21 cellular contexts compared by ENCODE assay signal in genomic region chr15:35466476-35466875, GRCh38.
DNase-seq lines count a peak whose midpoint lies in the region; ATAC-seq and TF ChIP-seq lines count a peak whose summit lies in the region.
"Had no signal": no experiment of that assay in that cellular context is flagged by ENCODE, and none has a peak within 500 bp of the region (broad histone marks: within the 10 kb centered on the region; RNA-seq: fewer than 3 reads in every experiment).

No MANE protein-coding gene starts in this region.

- H3K27me3 ChIP-seq in IMR-90 (ENCODE audit: control insufficient read depth, insufficient read depth, low read length), result no peaks in the 10 kb centered on the region
- H3K27me3 ChIP-seq in RWPE2 (ENCODE audit: insufficient read depth, poor library complexity, severe bottlenecking), result no peaks in the 10 kb centered on the region
- H3K27me3 ChIP-seq: BE2C had no signal

- no peak for TF ChIP-seq CTCF in IMR-90 (conservative IDR thresholded peaks at IDR 0.05; ENCODE audit: low read depth, low read length)
- no peak for TF ChIP-seq CTCF in RWPE2 (IDR thresholded peaks at IDR 0.05; ENCODE audit: poor library complexity, severe bottlenecking)
- no peak for TF ChIP-seq CTCF in epithelial cell of esophagus (IDR thresholded peaks at IDR 0.05; ENCODE audit: insufficient read depth, low read depth, low read length, missing control alignments)

- H3K27ac ChIP-seq in IMR-90 (ENCODE audit: insufficient read depth, low read length), result no peak overlapping the region
- no peak overlapping the region for H3K27ac ChIP-seq in RWPE2 (ENCODE audit: poor library complexity, severe bottlenecking)

- H3K56ac ChIP-seq in IMR-90 (ENCODE audit: extremely low read depth, insufficient read depth, low read length), result no peak overlapping the region

- H2AK9ac ChIP-seq in IMR-90 (replicated peaks; ENCODE audit: low read depth, low read length, poor library complexity), result no peak overlapping the region

- no peak overlapping the region for H3K18ac ChIP-seq in IMR-90 (ENCODE audit: low read depth, low read length)

- BruUV-seq in IMR-90 (replicated peaks; lab: Mats Ljungman, UMichigan), result no TSS peak

- dilution Hi-C loops in IMR-90 (cut with HindIII; ENCODE audit: low sequenced_read_pairs, unreplicated experiment), result no loop called here

- no peak overlapping the region for H4K91ac ChIP-seq in IMR-90 (ENCODE audit: insufficient read depth, low read depth, low read length)

- H3K36me3 ChIP-seq in IMR-90 (ENCODE audit: control insufficient read depth, insufficient read depth, low read length), result no peaks in the 10 kb centered on the region
- H3K36me3 ChIP-seq in RWPE2 (ENCODE audit: low read depth), result 0 out of 2 replicates have a peak, but pooled peaks cover under 1% of the 10 kb centered on the region
- H3K36me3 ChIP-seq: BE2C had no signal

- no peak overlapping the region for H2AFZ ChIP-seq in IMR-90 (replicated peaks; ENCODE audit: low read length, poor library complexity)
- H2AFZ ChIP-seq: GM23338 had no signal

- in situ Hi-C loops in IMR-90 (cut with MboI; ENCODE audit: low sequenced_read_pairs), result no loop called here

- no peaks in the 10 kb centered on the region for H4K20me1 ChIP-seq in IMR-90 (ENCODE audit: insufficient read depth, low read length)

- no peaks in the 10 kb centered on the region for H3K9me1 ChIP-seq in IMR-90 (ENCODE audit: insufficient read depth, low read length)

- no peak overlapping the region for H3K23ac ChIP-seq in IMR-90 (ENCODE audit: low read depth, low read length)

- no CpG with 5 or more reads among the region's 2 CpGs for WGBS in IMR-90 (ENCODE audit: extremely low coverage in 2 of 2, insufficient read length in 1 of 2), 2 experiments

- DNase-seq in IMR-90 (peak; percentile 13), RWPE2 (ENCODE audit: low spot score) (no peak), epithelial cell of esophagus (ENCODE audit: low read depth) (peak; percentile 60), left colon (no peak), HK-2 (ENCODE audit: unreplicated experiment) (no peak), HEK293T (ENCODE audit: extremely low spot score) (no peak)
- DNase-seq: ACHN; BE2C; C1 segment of cervical spinal cord; CD4-positive, CD25-positive, alpha-beta regulatory T cell; CD8-positive, alpha-beta memory T cell; COR-L47; DMS 273 treated with DMSO at 0.1 percent for 48 hours; DMS53; DND-41; EL; HCEC 1CT had no signal

- POLR2A ChIA-PET in IMR-90 (lab: Charles Lee; ENCODE audit: unreplicated experiment), result no interaction called here
- POLR2A ChIA-PET in HEK293T (lab: Yijun Ruan, JAX), result no interaction called here

- no peak overlapping the region for H2BK20ac ChIP-seq in IMR-90 (ENCODE audit: low read depth, low read length)

- no peaks in the 10 kb centered on the region; a peak in 1 of 4 replicates for H3K79me1 ChIP-seq in IMR-90 (ENCODE audit: low read depth in 1 of 2, low read length in 2 of 2)

- H3K4ac ChIP-seq in IMR-90 (ENCODE audit: low read depth, low read length), result no peak overlapping the region

- H2BK120ac ChIP-seq in IMR-90 (ENCODE audit: low read depth, low read length), result no peak overlapping the region

- no peak overlapping the region for H2AK5ac ChIP-seq in IMR-90 (ENCODE audit: low read depth, low read length)

- no peak for TF ChIP-seq POLR2A in IMR-90 (IDR thresholded peaks at IDR 0.05; ENCODE audit: low read depth, low read length)

- no peak overlapping the region for H3K9ac ChIP-seq in IMR-90 (ENCODE audit: low read depth, low read length)

- intact Hi-C loops in IMR-90 (cut with micrococcal nuclease), result no loop called here
- intact Hi-C loops in left colon (cut with DNase I, micrococcal nuclease), result no loop called here

- TF ChIP-seq RAD21 in IMR-90 (IDR thresholded peaks at IDR 0.05; ENCODE audit: low read length), result no peak

- no peak overlapping the region for H3K14ac ChIP-seq in IMR-90 (replicated peaks; ENCODE audit: low read depth, low read length)

- H3K4me2 ChIP-seq in IMR-90 (ENCODE audit: low read depth, low read length), result no peak overlapping the region
- H3K4me2 ChIP-seq: GM23338 had no signal

- no peak overlapping the region for H4K5ac ChIP-seq in IMR-90 (ENCODE audit: low read depth, low read length)

- H3K4me1 ChIP-seq in IMR-90 (ENCODE audit: control insufficient read depth, insufficient read depth, low read length), result peaks cover 2% of the 10 kb centered on the region; the same call in 1 of the 2 replicates
- peaks cover 8% of the 10 kb centered on the region for H3K4me1 ChIP-seq in RWPE2 (ENCODE audit: insufficient read depth, poor library complexity, severe bottlenecking)
- H3K4me1 ChIP-seq: BE2C had no signal

- no peak overlapping the region for H4K8ac ChIP-seq in IMR-90 (ENCODE audit: low read depth in 2 of 2, low read length in 2 of 2)

- H3K4me3 ChIP-seq in IMR-90 (ENCODE audit: insufficient read depth, low read depth, low read length) (no peak overlapping the region), RWPE2 (ENCODE audit: severe bottlenecking) (no peak overlapping the region), epithelial cell of esophagus (ENCODE audit: low read length) (no peak overlapping the region)
- H3K4me3 ChIP-seq: GM23338, K562 had no signal

- CTCF ChIA-PET in IMR-90 (lab: Yijun Ruan, JAX), result no interaction called here
- CTCF ChIA-PET in HEK293T (lab: Yijun Ruan, JAX), result no interaction called here

- H3K9me3 ChIP-seq in IMR-90 (ENCODE audit: control insufficient read depth, insufficient read depth, low read length), result no peaks in the 10 kb centered on the region
- no peaks in the 10 kb centered on the region for H3K9me3 ChIP-seq in RWPE2 (ENCODE audit: severe bottlenecking)
- H3K9me3 ChIP-seq: BE2C had no signal

- H2BK15ac ChIP-seq in IMR-90 (ENCODE audit: low read depth, low read length), result no peak overlapping the region

- no peak for ATAC-seq in IMR-90 (ENCODE audit: low read depth)
- peak; percentile 92 for ATAC-seq in RWPE2 (ENCODE audit: low read depth)
- peak; percentile 89 for ATAC-seq in left colon
- no peak for ATAC-seq in HG02970 (IDR thresholded peaks at IDR 0.05; ENCODE audit: low FRiP score, unreplicated experiment)
- no peak for ATAC-seq in GM21528 (IDR thresholded peaks at IDR 0.05; ENCODE audit: low FRiP score, unreplicated experiment)
- ATAC-seq: GM23338, K562 had no signal

- H2BK5ac ChIP-seq in IMR-90 (ENCODE audit: low read depth, low read length, poor library complexity, severe bottlenecking), result no peak overlapping the region

TF ChIP-seq in IMR-90, 13 proteins besides CTCF, POLR2A, EP300 and RAD21:
- TF ChIP-seq, protein P1, sequence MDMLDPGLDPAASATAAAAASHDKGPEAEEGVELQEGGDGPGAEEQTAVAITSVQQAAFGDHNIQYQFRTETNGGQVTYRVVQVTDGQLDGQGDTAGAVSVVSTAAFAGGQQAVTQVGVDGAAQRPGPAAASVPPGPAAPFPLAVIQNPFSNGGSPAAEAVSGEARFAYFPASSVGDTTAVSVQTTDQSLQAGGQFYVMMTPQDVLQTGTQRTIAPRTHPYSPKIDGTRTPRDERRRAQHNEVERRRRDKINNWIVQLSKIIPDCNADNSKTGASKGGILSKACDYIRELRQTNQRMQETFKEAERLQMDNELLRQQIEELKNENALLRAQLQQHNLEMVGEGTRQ (IDR thresholded peaks at IDR 0.05; ENCODE audit: low read depth, low read length), result no peak
- no peak for TF ChIP-seq CEBPB (IDR thresholded peaks at IDR 0.05; ENCODE audit: low read depth, low read length)

TF ChIP-seq in HEK293T, 16 proteins besides CTCF, POLR2A, EP300 and RAD21:
- TF ChIP-seq, protein P2, sequence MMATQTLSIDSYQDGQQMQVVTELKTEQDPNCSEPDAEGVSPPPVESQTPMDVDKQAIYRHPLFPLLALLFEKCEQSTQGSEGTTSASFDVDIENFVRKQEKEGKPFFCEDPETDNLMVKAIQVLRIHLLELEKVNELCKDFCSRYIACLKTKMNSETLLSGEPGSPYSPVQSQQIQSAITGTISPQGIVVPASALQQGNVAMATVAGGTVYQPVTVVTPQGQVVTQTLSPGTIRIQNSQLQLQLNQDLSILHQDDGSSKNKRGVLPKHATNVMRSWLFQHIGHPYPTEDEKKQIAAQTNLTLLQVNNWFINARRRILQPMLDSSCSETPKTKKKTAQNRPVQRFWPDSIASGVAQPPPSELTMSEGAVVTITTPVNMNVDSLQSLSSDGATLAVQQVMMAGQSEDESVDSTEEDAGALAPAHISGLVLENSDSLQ (IDR thresholded peaks at IDR 0.05), result no peak
- no peak for TF ChIP-seq LEF1 (IDR thresholded peaks at IDR 0.05; ENCODE audit: borderline replicate concordance)
- TF ChIP-seq BHLHE40 (IDR thresholded peaks at IDR 0.05; ENCODE audit: borderline replicate concordance), result no peak
- TF ChIP-seq ZNF384 (IDR thresholded peaks at IDR 0.05), result no peak
- no peak for TF ChIP-seq ELF4 (IDR thresholded peaks at IDR 0.05)
- no peak for TF ChIP-seq TARDBP (IDR thresholded peaks at IDR 0.05)

Comparison
In these comparisons a context has a peak if more than half of its experiments do, and no peak if none do; other contexts are left out.
1. ATAC-seq: peak in RWPE2 (single experiment) and left colon (single experiment); none in IMR-90 (single experiment), HG02970 (single experiment) and GM21528 (single experiment).
2. DNase-seq: peak in IMR-90 (single experiment) and epithelial cell of esophagus (single experiment); none in RWPE2 (single experiment), left colon (0 of 2), HK-2 (single experiment) and HEK293T (single experiment).